1 cellular context compared by ENCODE assay signal in genomic region chr17:78395186-78395585, GRCh38.
TF ChIP-seq lines count a peak whose summit lies in the region.

No MANE protein-coding gene starts in this region.

TF ChIP-seq in GM23338, 12 proteins besides CTCF, POLR2A, EP300 and RAD21 (continued from another document):
- TF ChIP-seq REST (IDR thresholded peaks at IDR 0.05; ENCODE audit: unreplicated experiment) (no peak), EZH2phosphoT487 (IDR thresholded peaks at IDR 0.05; ENCODE audit: unreplicated experiment) (no peak), ZNF331 (CRISPR knock-in tag; IDR thresholded peaks at IDR 0.05; ENCODE audit: low read depth) (no peak), ZNF114 (CRISPR knock-in tag; IDR thresholded peaks at IDR 0.05) (no peak), CREB1 (CRISPR knock-in tag; IDR thresholded peaks at IDR 0.05; ENCODE audit: low read depth) (no peak)
